In genomic region chr17:5619088-5619740, GRCh38 we compare ENCODE assay signal across 1 cellular context.
TF ChIP-seq lines count a peak whose summit lies in the region.

No MANE protein-coding gene starts in this region.

TF ChIP-seq in K562, 482 proteins besides CTCF, POLR2A, EP300 and RAD21 (continued from another document):
- TF ChIP-seq ZNF592 (IDR thresholded peaks at IDR 0.05): peak; percentile 68; the same call in 1 of the 2 replicates
- TF ChIP-seq CREM (IDR thresholded peaks at IDR 0.05; ENCODE audit: low read depth): peak; percentile 45
- TF ChIP-seq THAP12 (CRISPR knock-in tag; IDR thresholded peaks at IDR 0.05): no peak
- TF ChIP-seq SIN3A (IDR thresholded peaks at IDR 0.05; ENCODE audit: borderline replicate concordance in 2 of 2, control insufficient read depth in 1 of 2, low read depth in 2 of 2, low read length in 2 of 2): no peak; a peak in 1 of 4 replicates
- TF ChIP-seq ATF1 (CRISPR knock-in tag; IDR thresholded peaks at IDR 0.05): no peak
- peak; percentile 78 for TF ChIP-seq ATF1 (tag; IDR thresholded peaks at IDR 0.05)
- peak; percentile 79; the same call in 1 of the 2 replicates for TF ChIP-seq GTF2A2 (tag; IDR thresholded peaks at IDR 0.05)
- peak; percentile 94 for TF ChIP-seq POLR2AphosphoS5 (IDR thresholded peaks at IDR 0.05; ENCODE audit: control insufficient read depth, insufficient read depth, low read depth, low read length)
- no peak for TF ChIP-seq PRPF4 (IDR thresholded peaks at IDR 0.05; ENCODE audit: insufficient read depth, low read depth, low read length, poor library complexity, severe bottlenecking)
- peak; percentile 88 for TF ChIP-seq MAFG (tag; conservative IDR thresholded peaks at IDR 0.05)
- TF ChIP-seq CREB3L1 (IDR thresholded peaks at IDR 0.05; ENCODE audit: borderline replicate concordance, low read depth): peak; percentile 94
- peak; percentile 75; the same call in 1 of the 2 replicates for TF ChIP-seq NKRF (IDR thresholded peaks at IDR 0.05; ENCODE audit: borderline replicate concordance)
- TF ChIP-seq ZBTB40 (IDR thresholded peaks at IDR 0.05): 0 out of 2 replicates have a peak, but pooled peaks have one; percentile 5
- no peak for TF ChIP-seq ZBTB40 (CRISPR knock-in tag; IDR thresholded peaks at IDR 0.05)
- no peak for TF ChIP-seq ZC3H4 (CRISPR knock-in tag; IDR thresholded peaks at IDR 0.05; ENCODE audit: borderline replicate concordance)
- TF ChIP-seq SMARCA5 (IDR thresholded peaks at IDR 0.05): no peak
- TF ChIP-seq HSF4 (CRISPR knock-in tag; IDR thresholded peaks at IDR 0.05; ENCODE audit: borderline replicate concordance): no peak
TF ChIP-seq in K562: peak in this region for 76.
